ENCODE assay signal across 28 cellular contexts in the genomic region with DNA sequence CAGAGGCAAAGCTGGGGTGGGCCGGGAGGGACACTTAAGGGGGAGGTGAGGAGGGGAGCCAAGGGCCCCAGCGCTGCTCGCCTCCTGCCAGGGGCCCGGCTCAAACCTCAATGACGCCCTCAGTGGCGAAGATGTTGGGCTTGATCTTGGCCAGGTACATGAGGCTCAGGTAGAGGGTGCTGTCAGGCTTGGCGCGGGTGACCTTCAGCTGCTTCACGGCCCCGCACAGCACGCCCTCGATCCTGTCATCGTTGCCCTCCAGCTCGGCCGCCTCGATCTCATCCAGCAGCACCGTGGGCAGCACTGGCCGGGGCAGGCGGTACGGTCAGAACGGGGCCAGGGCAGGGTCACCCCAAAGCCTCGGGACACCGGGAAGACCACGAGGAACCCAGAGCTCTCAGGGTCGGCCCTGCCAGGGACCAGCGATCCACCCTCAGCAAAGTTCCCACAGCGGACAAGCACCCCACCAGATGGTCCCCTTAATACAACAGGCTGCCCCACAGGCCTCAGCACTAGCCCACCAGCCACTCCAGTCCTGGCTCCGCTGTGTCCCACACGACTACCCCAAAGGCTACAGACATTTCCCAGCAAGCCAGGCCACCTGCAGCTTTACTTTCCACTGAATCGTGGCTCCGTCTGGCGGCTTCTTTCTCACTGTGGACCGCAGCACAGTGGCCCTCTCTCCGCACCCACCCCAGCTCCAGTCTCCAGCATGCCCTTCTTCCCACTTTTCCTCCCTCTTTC. TPM values are rescaled to one million over a fixed set of nuclear protein-coding genes. Genes with fewer than 3 reads are reported as not detected.
DNase-seq lines count a peak whose midpoint lies in the region; ATAC-seq, FAIRE-seq and TF ChIP-seq lines count a peak whose summit lies in the region.
"Had no signal": no experiment of that assay in that cellular context is flagged by ENCODE, and none has a peak within 500 bp of the region (broad histone marks: within the 10 kb centered on the region; RNA-seq: fewer than 3 reads in every experiment).

No MANE protein-coding gene starts in this region.

- H3K36me3 Mint-ChIP-seq in activated naive CD4-positive, alpha-beta T cell treated with anti-CD3 and anti-CD28 coated beads, Interleukin-2, amount 10 ng/mL, durations not matched to agents 7 days and 5 days = peaks cover 32% of the 10 kb centered on the region
- peaks cover 12% of the 10 kb centered on the region for H3K36me3 Mint-ChIP-seq in progenitor cell of endocrine pancreas (ENCODE audit: insufficient read depth)

- no peaks in the 10 kb centered on the region for H3K27me3 ChIP-seq in BLaER1 treated with 17β-estradiol and CSF1 and Interleukin-3, amounts not matched to agents 10 nM and 100 nM
- no peaks in the 10 kb centered on the region for H3K27me3 ChIP-seq in K562 (ENCODE audit: control insufficient read depth in 2 of 2, insufficient read depth in 2 of 2, low read length in 2 of 2)
- H3K27me3 ChIP-seq: BE2C had no signal

- no peak for FAIRE-seq in K562 (lab: Jason Lieb, UNC)
- FAIRE-seq: GM18507, HepG2 had no signal

- H3K4me3 ChIP-seq in BLaER1 treated with 17β-estradiol and CSF1 and Interleukin-3, amounts not matched to agents 10 nM and 100 nM = no peak overlapping the region
- no peak overlapping the region for H3K4me3 ChIP-seq in K562
- H3K4me3 ChIP-seq: GM23338, HAP-1, PC-9 had no signal

- no peak overlapping the region for H3K4me3 Mint-ChIP-seq in activated naive CD4-positive, alpha-beta T cell treated with anti-CD3 and anti-CD28 coated beads, Interleukin-2, amount 10 ng/mL, durations not matched to agents 7 days and 5 days
- no peak overlapping the region for H3K4me3 Mint-ChIP-seq in progenitor cell of endocrine pancreas (ENCODE audit: low read depth)
- H3K4me3 Mint-ChIP-seq: CD4-positive, alpha-beta memory T cell; GM23338; HFFc6 had no signal

- H4K20me1 ChIP-seq in BLaER1 treated with 17β-estradiol and CSF1 and Interleukin-3, amounts not matched to agents 10 nM and 100 nM = peaks cover 6 to 83% (median 74%) of the 10 kb centered on the region in 11 experiments; a peak in 21 of 22 replicates
- H4K20me1 ChIP-seq in K562 (replicated peaks; ENCODE audit: control insufficient read depth, insufficient read depth, low read length) = no peaks in the 10 kb centered on the region; the same call in 1 of the 2 replicates

- H3K79me2 ChIP-seq in K562 (ENCODE audit: control insufficient read depth, insufficient read depth, low read length) = peaks cover 28% of the 10 kb centered on the region

- BruUV-seq in K562 (replicated peaks; lab: Mats Ljungman, UMichigan) = no TSS peak

- H3K27ac Mint-ChIP-seq in activated naive CD4-positive, alpha-beta T cell treated with anti-CD3 and anti-CD28 coated beads, Interleukin-2, amount 10 ng/mL, durations not matched to agents 7 days and 5 days = peak overlapping the region; percentile 65
- peak overlapping the region; percentile 75 for H3K27ac Mint-ChIP-seq in progenitor cell of endocrine pancreas
- H3K27ac Mint-ChIP-seq: GM23338, HFFc6 had no signal

- no peak for TF ChIP-seq RAD21 in K562 (CRISPR knock-in tag; conservative IDR thresholded peaks at IDR 0.05 in 1 of 2, IDR thresholded peaks at IDR 0.05 in 1 of 2)

- peak overlapping the region in 8 of 11 experiments; percentile 19 to 95 (median 86); a peak in 13 of 22 replicates for H3K9ac ChIP-seq in BLaER1 treated with 17β-estradiol and CSF1 and Interleukin-3, amounts not matched to agents 10 nM and 100 nM
- H3K9ac ChIP-seq in K562 (ENCODE audit: insufficient read depth in 1 of 2, low read depth in 2 of 2, low read length in 2 of 2) = peak overlapping the region in 1 of 2 experiments; percentile 26; a peak in 1 of 4 replicates

- H3K9me3 ChIP-seq in BLaER1 treated with 17β-estradiol and CSF1 and Interleukin-3, amounts not matched to agents 10 nM and 100 nM (replicated peaks in 1 of 11) = no peaks in the 10 kb centered on the region
- no peaks in the 10 kb centered on the region for H3K9me3 ChIP-seq in K562 (replicated peaks; ENCODE audit: control insufficient read depth, insufficient read depth, low read depth, low read length)
- H3K9me3 ChIP-seq: BE2C, HAP-1 had no signal

- TF ChIP-seq CTCF in K562 (IDR thresholded peaks at IDR 0.05 in 2 of 3, conservative IDR thresholded peaks at IDR 0.05 in 1 of 3; ENCODE audit: insufficient read depth in 2 of 3, low read depth in 1 of 3, low read length in 3 of 3) (no peak), progenitor cell of endocrine pancreas (IDR thresholded peaks at IDR 0.05; ENCODE audit: unreplicated experiment) (no peak)

- H3K36me3 ChIP-seq in BLaER1 treated with 17β-estradiol and CSF1 and Interleukin-3, amounts not matched to agents 10 nM and 100 nM = peaks cover 67 to 81% (median 75%) of the 10 kb centered on the region in 11 experiments
- peaks cover 65% of the 10 kb centered on the region; the same call in 2 of the 3 replicates for H3K36me3 ChIP-seq in K562 (ENCODE audit: control insufficient read depth, insufficient read depth, low read length)

- H3K9me3 Mint-ChIP-seq in activated naive CD4-positive, alpha-beta T cell treated with anti-CD3 and anti-CD28 coated beads, Interleukin-2, amount 10 ng/mL, durations not matched to agents 7 days and 5 days = no peaks in the 10 kb centered on the region
- H3K9me3 Mint-ChIP-seq in progenitor cell of endocrine pancreas (ENCODE audit: low read depth) = no peaks in the 10 kb centered on the region
- H3K9me3 Mint-ChIP-seq: CD4-positive, alpha-beta memory T cell; GM23338; HFFc6 had no signal

- no peak for DNase-seq in activated naive CD4-positive, alpha-beta T cell treated with anti-CD3 and anti-CD28 coated beads, Interleukin-2, amount 10 ng/mL, durations not matched to agents 7 days and 5 days
- no peak for DNase-seq in activated naive CD4-positive, alpha-beta T cell treated with Interleukin-2 at 50 U/mL for 16 hours
- DNase-seq in K562 (ENCODE audit: extremely low read depth in 1 of 4, low spot score in 3 of 4) (no peak), progenitor cell of endocrine pancreas (ENCODE audit: low spot score, unreplicated experiment) (no peak), C1 segment of cervical spinal cord (lab: John Stamatoyannopoulos, UW) (no peak)
- no peak for DNase-seq in NK-92 treated with Interleukin-12 subunit alpha and Interleukin-12 subunit beta, amount 100 ng/mL, for 24 hours (lab: John Stamatoyannopoulos, UW)
- DNase-seq: 8988T; ACHN; CD4-positive, alpha-beta memory T cell; COR-L47; DMS53; HFFc6; Kasumi-1; NCI-H1105; NCI-H1436 treated with DMSO at 0.1 percent for 48 hours; NCI-H187 treated with DMSO at 0.1 percent for 48 hours; NCI-H524; NCI-H774; PC-9; SHP77 had no signal

- H3K27ac ChIP-seq in BLaER1 treated with 17β-estradiol and CSF1 and Interleukin-3, amounts not matched to agents 10 nM and 100 nM = no peak overlapping the region
- H3K27ac ChIP-seq in K562 (ENCODE audit: extremely low read depth, low read depth, low read length) = no peak overlapping the region
- H3K27ac ChIP-seq: PC-9 had no signal

- no peak overlapping the region for H2AFZ ChIP-seq in K562 (ENCODE audit: low read depth, low read length)
- H2AFZ ChIP-seq: GM23338, PC-9 had no signal

- in situ Hi-C loops in K562 (cut with MboI) = no loop called here

- no peaks in the 10 kb centered on the region for H3K9me1 ChIP-seq in K562 (ENCODE audit: control insufficient read depth, insufficient read depth, low read length)

- no peak for TF ChIP-seq EP300 in K562 (IDR thresholded peaks at IDR 0.05; ENCODE audit: low read length)

- intact Hi-C loops in K562 (cut with micrococcal nuclease) = no loop called here

- H3K27me3 Mint-ChIP-seq in activated naive CD4-positive, alpha-beta T cell treated with anti-CD3 and anti-CD28 coated beads, Interleukin-2, amount 10 ng/mL, durations not matched to agents 7 days and 5 days = no peaks in the 10 kb centered on the region
- H3K27me3 Mint-ChIP-seq in progenitor cell of endocrine pancreas = no peaks in the 10 kb centered on the region
- H3K27me3 Mint-ChIP-seq: CD4-positive, alpha-beta memory T cell had no signal

- peaks cover 28 to 44% (median 40%) of the 10 kb centered on the region in 10 experiments for H3K4me1 ChIP-seq in BLaER1 treated with 17β-estradiol and CSF1 and Interleukin-3, amounts not matched to agents 10 nM and 100 nM
- H3K4me1 ChIP-seq in K562 (replicated peaks in 1 of 2; ENCODE audit: control insufficient read depth in 2 of 2, insufficient read depth in 2 of 2, low read length in 2 of 2) = peaks cover 7 to 36% of the 10 kb centered on the region in 2 experiments; a peak in 3 of 5 replicates
- H3K4me1 ChIP-seq: BE2C had no signal

- TF ChIP-seq POLR2A in K562 (conservative IDR thresholded peaks at IDR 0.05) = no peak

- POLR2A ChIA-PET in K562 (lab: Yijun Ruan, JAX) = no interaction called here

- 97% methylated on average over 23 of the region's 34 CpGs for WGBS in K562 (ENCODE audit: insufficient coverage, low coverage, missing lambda C conversion rate)

- CTCF ChIA-PET in activated naive CD4-positive, alpha-beta T cell treated with anti-CD3 and anti-CD28 coated beads, Interleukin-2, amount 10 ng/mL, durations not matched to agents 7 days and 5 days (lab: Charles Lee) = no interaction called here
- CTCF ChIA-PET in K562 (lab: Yijun Ruan, JAX; ENCODE audit: low intra/inter-chr PET ratio) = no interaction called here

- ATAC-seq in K562 (no peak), GM21381 (IDR thresholded peaks at IDR 0.05; ENCODE audit: unreplicated experiment) (no peak)
- ATAC-seq: GM23338, HepG2 had no signal

- peaks cover 32% of the 10 kb centered on the region for H3K4me1 Mint-ChIP-seq in activated naive CD4-positive, alpha-beta T cell treated with anti-CD3 and anti-CD28 coated beads, Interleukin-2, amount 10 ng/mL, durations not matched to agents 7 days and 5 days
- peaks cover 13% of the 10 kb centered on the region for H3K4me1 Mint-ChIP-seq in progenitor cell of endocrine pancreas (ENCODE audit: low read depth)

- peak overlapping the region in 6 of 11 experiments; percentile 95 to 99 (median 98); a peak in 10 of 22 replicates for H3K4me2 ChIP-seq in BLaER1 treated with 17β-estradiol and CSF1 and Interleukin-3, amounts not matched to agents 10 nM and 100 nM
- H3K4me2 ChIP-seq in K562 (ENCODE audit: insufficient read depth, low read length) = no peak overlapping the region
- H3K4me2 ChIP-seq: GM23338, PC-9 had no signal

RNA-seq across cellular contexts. Expression of gene INTS1, which starts 4.0 kb away (rescaled TPM):
- total RNA-seq in K562 (2011; cell fraction: chromatin; rRNA removed; ENCODE audit: low replicate concordance) = 67.2 and 276 TPM in 2 replicates
- 199 and 200 TPM in 2 replicates for total RNA-seq in K562 (2011; cell fraction: nucleolus; rRNA removed)
- total RNA-seq in K562 (2011; cell fraction: nucleoplasm; rRNA removed) = 92.5 and 92.7 TPM in 2 replicates
- 34.9 and 39.7 TPM in 2 replicates for total RNA-seq in K562 (2014; rRNA removed)
- total RNA-seq in K562 (2014; rRNA removed; fragmentation: Illumina TruSeq; extraction: Trizol) = 4.1 and 6.8 TPM in 2 replicates
- total RNA-seq in K562 (2015; rRNA removed; fragmentation: Illumina TruSeq; extraction: Trizol) = 19.2 and 20.1 TPM in 2 replicates
- 105 and 119 TPM in 2 replicates for total RNA-seq in K562 (2021)
- 12.0 and 28.0 TPM in 2 replicates for polyA plus RNA-seq in K562 (2011; rRNA removed)
- 17.5 and 46.7 TPM in 2 replicates for polyA plus RNA-seq in K562 (2011; cell fraction: cytosol; rRNA removed)
- polyA plus RNA-seq in K562 (2011; cell fraction: nucleus; rRNA removed) = 146 and 297 TPM in 2 replicates
- 62.7 and 64.6 TPM in 2 replicates for polyA plus RNA-seq in K562 (2012)
- polyA plus RNA-seq in K562 (2014; fragmentation: Illumina TruSeq; extraction: Trizol) = 18.5 and 66.3 TPM in 2 replicates
- 1 to 10 TPM in 1 of 2 experiments, under 1 TPM in 1; 0.34 to 1.7 TPM for polyA plus RNA-seq in K562 (2014; fragmentation: Nextera tagmentation; extraction: Ambion mirVana)
- 46.7 and 55.1 TPM in 2 replicates for polyA plus RNA-seq in K562 (2014; rRNA removed)
- polyA minus RNA-seq in K562 (2011; rRNA and poly(A)+ RNA removed) = 9.8 and 11.1 TPM in 2 replicates
- 38.7 and 69.3 TPM in 2 replicates for polyA minus RNA-seq in K562 (2011; cell fraction: cytosol; rRNA and poly(A)+ RNA removed)
- 52.6 and 57.9 TPM in 2 replicates for polyA minus RNA-seq in K562 (2011; cell fraction: nucleus; rRNA and poly(A)+ RNA removed)
- 145 and 150 TPM in 2 replicates for total RNA-seq in progenitor cell of endocrine pancreas

RNA-seq across cellular contexts. Expression of gene MAFK, which starts 30.3 kb away (rescaled TPM):
- total RNA-seq in K562 (2011; cell fraction: chromatin; rRNA removed; ENCODE audit: low replicate concordance) = 8.5 and 20.5 TPM in 2 replicates
- total RNA-seq in K562 (2011; cell fraction: nucleolus; rRNA removed) = 11.2 and 12.1 TPM in 2 replicates
- 5.1 and 7.6 TPM in 2 replicates for total RNA-seq in K562 (2011; cell fraction: nucleoplasm; rRNA removed)
- 11.7 and 15.6 TPM in 2 replicates for total RNA-seq in K562 (2014; rRNA removed)
- total RNA-seq in K562 (2014; rRNA removed; fragmentation: Illumina TruSeq; extraction: Trizol) = 1.1 and 1.3 TPM in 2 replicates
- total RNA-seq in K562 (2015; rRNA removed; fragmentation: Illumina TruSeq; extraction: Trizol) = 4.7 and 5.5 TPM in 2 replicates
- 17.6 and 24.4 TPM in 2 replicates for total RNA-seq in K562 (2021)
- 2.1 and 4.9 TPM in 2 replicates for polyA plus RNA-seq in K562 (2011; rRNA removed)
- polyA plus RNA-seq in K562 (2011; cell fraction: cytosol; rRNA removed) = 3.8 and 5.1 TPM in 2 replicates
- polyA plus RNA-seq in K562 (2011; cell fraction: nucleus; rRNA removed) = 9.8 and 26.1 TPM in 2 replicates
- polyA plus RNA-seq in K562 (2012) = 11.2 and 12.1 TPM in 2 replicates
- polyA plus RNA-seq in K562 (2014; fragmentation: Illumina TruSeq; extraction: Trizol) = 3.7 and 6.9 TPM in 2 replicates
- polyA plus RNA-seq in K562 (2014; fragmentation: Nextera tagmentation; extraction: Ambion mirVana) = under 1 TPM; 0.04 to 0.07 TPM
- polyA plus RNA-seq in K562 (2014; rRNA removed) = 12.8 and 13.5 TPM in 2 replicates
- polyA minus RNA-seq in K562 (2011; rRNA and poly(A)+ RNA removed) = 0.66 and 1.1 TPM in 2 replicates
- polyA minus RNA-seq in K562 (2011; cell fraction: cytosol; rRNA and poly(A)+ RNA removed) = 5.5 and 7.7 TPM in 2 replicates
- 3.6 and 3.8 TPM in 2 replicates for polyA minus RNA-seq in K562 (2011; cell fraction: nucleus; rRNA and poly(A)+ RNA removed)
- 21.5 and 26.2 TPM in 2 replicates for total RNA-seq in progenitor cell of endocrine pancreas

RNA-seq across cellular contexts. Expression of gene MICALL2, which starts 41.0 kb away (rescaled TPM):
- total RNA-seq in K562 (2011; cell fraction: chromatin; rRNA removed; ENCODE audit: low replicate concordance) = 266 and 844 TPM in 2 replicates
- total RNA-seq in K562 (2011; cell fraction: nucleolus; rRNA removed) = 502 and 577 TPM in 2 replicates
- 359 and 406 TPM in 2 replicates for total RNA-seq in K562 (2011; cell fraction: nucleoplasm; rRNA removed)
- total RNA-seq in K562 (2014; rRNA removed) = 59.0 and 71.5 TPM in 2 replicates
- 6.9 and 9.5 TPM in 2 replicates for total RNA-seq in K562 (2014; rRNA removed; fragmentation: Illumina TruSeq; extraction: Trizol)
- total RNA-seq in K562 (2015; rRNA removed; fragmentation: Illumina TruSeq; extraction: Trizol) = 26.9 and 32.7 TPM in 2 replicates
- 102 and 103 TPM in 2 replicates for total RNA-seq in K562 (2021)
- 17.0 and 42.5 TPM in 2 replicates for polyA plus RNA-seq in K562 (2011; rRNA removed)
- polyA plus RNA-seq in K562 (2011; cell fraction: cytosol; rRNA removed) = 14.6 and 28.0 TPM in 2 replicates
- 444 and 528 TPM in 2 replicates for polyA plus RNA-seq in K562 (2011; cell fraction: nucleus; rRNA removed)
- 61.2 and 74.6 TPM in 2 replicates for polyA plus RNA-seq in K562 (2012)
- polyA plus RNA-seq in K562 (2014; fragmentation: Illumina TruSeq; extraction: Trizol) = 13.2 and 29.8 TPM in 2 replicates
- polyA plus RNA-seq in K562 (2014; fragmentation: Nextera tagmentation; extraction: Ambion mirVana) = 1 to 10 TPM; 1.8 to 2.2 TPM
- 91.2 and 99.3 TPM in 2 replicates for polyA plus RNA-seq in K562 (2014; rRNA removed)
- polyA minus RNA-seq in K562 (2011; rRNA and poly(A)+ RNA removed) = 53.2 and 57.7 TPM in 2 replicates
- 17.9 and 22.2 TPM in 2 replicates for polyA minus RNA-seq in K562 (2011; cell fraction: cytosol; rRNA and poly(A)+ RNA removed)
- 91.7 and 109 TPM in 2 replicates for polyA minus RNA-seq in K562 (2011; cell fraction: nucleus; rRNA and poly(A)+ RNA removed)
- 12.7 and 13.9 TPM in 2 replicates for total RNA-seq in progenitor cell of endocrine pancreas

RNA-seq across cellular contexts. Expression of gene TMEM184A, which starts 55.8 kb away (rescaled TPM):
- total RNA-seq in K562 (2011; cell fraction: chromatin; rRNA removed; ENCODE audit: low replicate concordance) = 0.32 and 2.6 TPM in 2 replicates
- total RNA-seq in K562 (2011; cell fraction: nucleolus; rRNA removed) = 0.66 and 1.5 TPM in 2 replicates
- 0.29 and 1.8 TPM in 2 replicates for total RNA-seq in K562 (2011; cell fraction: nucleoplasm; rRNA removed)
- 0.18 TPM in 1 of 2 replicates, not detected in the other for total RNA-seq in K562 (2014; rRNA removed)
- total RNA-seq in K562 (2014; rRNA removed; fragmentation: Illumina TruSeq; extraction: Trizol) = not detected in 2 replicates
- total RNA-seq in K562 (2015; rRNA removed; fragmentation: Illumina TruSeq; extraction: Trizol) = not detected in 2 replicates
- 0.11 and 0.31 TPM in 2 replicates for total RNA-seq in K562 (2021)
- 0.10 and 0.20 TPM in 2 replicates for polyA plus RNA-seq in K562 (2011; rRNA removed)
- polyA plus RNA-seq in K562 (2011; cell fraction: cytosol; rRNA removed) = 0.12 and 0.72 TPM in 2 replicates
- 0.53 and 1.7 TPM in 2 replicates for polyA plus RNA-seq in K562 (2011; cell fraction: nucleus; rRNA removed)
- 0.04 and 0.12 TPM in 2 replicates for polyA plus RNA-seq in K562 (2012)
- not detected in 2 replicates for polyA plus RNA-seq in K562 (2014; fragmentation: Illumina TruSeq; extraction: Trizol)
- not detected for polyA plus RNA-seq in K562 (2014; fragmentation: Nextera tagmentation; extraction: Ambion mirVana)
- polyA plus RNA-seq in K562 (2014; rRNA removed) = not detected in 2 replicates
- 0.14 and 0.15 TPM in 2 replicates for polyA minus RNA-seq in K562 (2011; rRNA and poly(A)+ RNA removed)
- 0.19 and 0.27 TPM in 2 replicates for polyA minus RNA-seq in K562 (2011; cell fraction: cytosol; rRNA and poly(A)+ RNA removed)
- 0.89 and 1.1 TPM in 2 replicates for polyA minus RNA-seq in K562 (2011; cell fraction: nucleus; rRNA and poly(A)+ RNA removed)
- total RNA-seq in progenitor cell of endocrine pancreas = 7.4 and 8.6 TPM in 2 replicates
- total RNA-seq: CD4-positive, alpha-beta memory T cell; RPMI7951 had no signal
- polyA plus RNA-seq: CD4-positive, alpha-beta memory T cell had no signal
